16 cellular contexts compared by ENCODE assay signal in the genomic region with DNA sequence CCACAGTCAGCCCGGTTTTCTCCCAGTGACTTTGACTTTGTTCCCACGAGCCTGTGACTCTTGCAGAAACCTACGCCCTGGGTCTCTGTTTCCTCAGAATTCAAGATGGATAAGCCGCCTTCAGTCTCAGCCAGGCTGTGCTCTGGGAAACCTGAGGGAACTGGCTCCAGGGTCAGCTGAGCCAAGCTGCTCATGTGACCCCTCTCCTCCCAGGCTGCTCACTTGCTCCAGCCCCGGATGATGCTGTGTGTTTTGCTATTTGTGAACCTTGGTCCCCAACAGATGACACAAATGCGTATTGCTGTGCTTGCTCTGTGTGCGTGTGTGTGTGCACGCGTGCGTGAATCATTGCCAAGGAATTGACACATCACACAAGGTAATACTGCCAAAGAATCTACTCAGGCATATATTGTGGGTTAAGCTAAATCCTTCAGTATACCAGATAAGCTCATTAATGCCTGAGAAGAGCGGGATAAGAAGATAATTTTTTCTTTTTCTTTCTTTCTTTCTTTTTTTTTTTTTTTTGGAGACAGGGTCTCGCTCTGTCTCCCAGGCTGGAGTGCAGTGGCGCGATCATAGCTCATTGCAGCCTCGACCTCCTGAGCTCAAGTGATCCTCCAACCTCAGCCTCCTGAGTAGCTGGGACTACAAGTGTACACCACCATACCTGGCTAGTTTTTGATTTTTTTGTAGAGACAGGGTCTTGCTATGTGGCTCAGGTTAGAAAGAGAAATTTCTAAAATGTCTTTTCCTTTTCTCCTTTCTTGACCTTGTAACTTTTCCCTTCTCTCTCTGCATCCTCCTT. TPM values are rescaled to one million over a fixed set of nuclear protein-coding genes. Genes with fewer than 3 reads are reported as not detected.
DNase-seq lines count a peak whose midpoint lies in the region; TF ChIP-seq lines count a peak whose summit lies in the region.
"Had no signal": no experiment of that assay in that cellular context is flagged by ENCODE, and none has a peak within 500 bp of the region (broad histone marks: within the 10 kb centered on the region; RNA-seq: fewer than 3 reads in every experiment).

No MANE protein-coding gene starts in this region.

- no peaks in the 10 kb centered on the region for H3K4me1 ChIP-seq in smooth muscle cell (ENCODE audit: low read depth)
- H3K4me1 ChIP-seq: colonic mucosa, psoas muscle, suprapubic skin had no signal

- TF ChIP-seq CTCF in smooth muscle cell (IDR thresholded peaks at IDR 0.05; ENCODE audit: borderline replicate concordance, insufficient read depth, poor library complexity, severe bottlenecking) = no peak

- peak overlapping the region; percentile 78 for H3K27ac ChIP-seq in smooth muscle cell (ENCODE audit: low read depth)
- H3K27ac ChIP-seq: 22Rv1, colonic mucosa, psoas muscle, suprapubic skin had no signal

- H3K36me3 ChIP-seq in smooth muscle cell (ENCODE audit: low read depth) = no peaks in the 10 kb centered on the region
- H3K36me3 ChIP-seq: colonic mucosa, suprapubic skin had no signal

- no peak overlapping the region for H2AFZ ChIP-seq in smooth muscle cell (ENCODE audit: low read depth)

- no peaks in the 10 kb centered on the region for H3K79me2 ChIP-seq in smooth muscle cell (ENCODE audit: low read depth)

- WGBS in smooth muscle cell (ENCODE audit: low lambda C conversion rate) = 75% methylated on average over 15 of the region's 15 CpGs

- H3K4me3 ChIP-seq in smooth muscle cell = no peak overlapping the region
- H3K4me3 ChIP-seq: colonic mucosa, psoas muscle, suprapubic skin had no signal

- no peaks in the 10 kb centered on the region for H3F3A ChIP-seq in smooth muscle cell (ENCODE audit: low read depth)

- peak overlapping the region; percentile 21 for H3K9ac ChIP-seq in smooth muscle cell (ENCODE audit: low read depth)

- H3K4me2 ChIP-seq in smooth muscle cell = peak overlapping the region; percentile 66

- no peaks in the 10 kb centered on the region for H3K9me3 ChIP-seq in smooth muscle cell (replicated peaks; ENCODE audit: low read depth)
- H3K9me3 ChIP-seq: colonic mucosa, psoas muscle, suprapubic skin had no signal

- H4K20me1 ChIP-seq in smooth muscle cell (ENCODE audit: low read depth) = no peaks in the 10 kb centered on the region

- H3K27me3 ChIP-seq in smooth muscle cell (ENCODE audit: low read depth) = no peaks in the 10 kb centered on the region
- H3K27me3 ChIP-seq: colonic mucosa, suprapubic skin had no signal

- DNase-seq in NCI-H82 (lab: John Stamatoyannopoulos, UW) = peak; percentile 79
- DNase-seq in NCI-H82 treated with DMSO at 0.1 percent for 48 hours (lab: John Stamatoyannopoulos, UW; ENCODE audit: unreplicated experiment) = no peak
- peak; percentile 72 for DNase-seq in amniotic epithelial cell (ENCODE audit: low read depth)
- peak; percentile 51 for DNase-seq in iris pigment epithelial cell (ENCODE audit: low read depth)
- DNase-seq in smooth muscle cell (lab: John Stamatoyannopoulos, UW; ENCODE audit: unreplicated experiment) = no peak
- no peak for DNase-seq in RPMI8226
- no peak for DNase-seq in AML-193 (lab: John Stamatoyannopoulos, UW)
- DNase-seq in activated CD4-positive, alpha-beta T cell treated with anti-CD3 and anti-CD28 coated beads for 48 hours = no peak
- DNase-seq: activated CD4-positive, alpha-beta T cell treated with anti-CD3 and anti-CD28 coated beads, Interleukin-2, amount 10 ng/mL, durations not matched to agents 24 days and 14 days; colonic mucosa; DMS53; NCI-H1105; NCI-H526 treated with DMSO at 0.1 percent for 48 hours; psoas muscle had no signal

RNA-seq across cellular contexts. Expression of a gene that starts 29.2 kb away (rescaled TPM):
- 16.9 and 79.2 TPM in 2 replicates for total RNA-seq in smooth muscle cell
- 22.3 and 26.4 TPM in 2 replicates for polyA plus RNA-seq in smooth muscle cell

Comparison
In these comparisons a context has a peak if more than half of its experiments do, and no peak if none do; other contexts are left out.
1. DNase-seq: peak in NCI-H82 (single experiment), amniotic epithelial cell (single experiment) and iris pigment epithelial cell (single experiment); none in NCI-H82 treated with DMSO at 0.1 percent for 48 hours (single experiment), smooth muscle cell (single experiment), RPMI8226 (single experiment), AML-193 (0 of 2) and activated CD4-positive, alpha-beta T cell treated with anti-CD3 and anti-CD28 coated beads for 48 hours (single experiment).